Comparison of ENCODE assay signal across 27 cellular contexts in the genomic region with DNA sequence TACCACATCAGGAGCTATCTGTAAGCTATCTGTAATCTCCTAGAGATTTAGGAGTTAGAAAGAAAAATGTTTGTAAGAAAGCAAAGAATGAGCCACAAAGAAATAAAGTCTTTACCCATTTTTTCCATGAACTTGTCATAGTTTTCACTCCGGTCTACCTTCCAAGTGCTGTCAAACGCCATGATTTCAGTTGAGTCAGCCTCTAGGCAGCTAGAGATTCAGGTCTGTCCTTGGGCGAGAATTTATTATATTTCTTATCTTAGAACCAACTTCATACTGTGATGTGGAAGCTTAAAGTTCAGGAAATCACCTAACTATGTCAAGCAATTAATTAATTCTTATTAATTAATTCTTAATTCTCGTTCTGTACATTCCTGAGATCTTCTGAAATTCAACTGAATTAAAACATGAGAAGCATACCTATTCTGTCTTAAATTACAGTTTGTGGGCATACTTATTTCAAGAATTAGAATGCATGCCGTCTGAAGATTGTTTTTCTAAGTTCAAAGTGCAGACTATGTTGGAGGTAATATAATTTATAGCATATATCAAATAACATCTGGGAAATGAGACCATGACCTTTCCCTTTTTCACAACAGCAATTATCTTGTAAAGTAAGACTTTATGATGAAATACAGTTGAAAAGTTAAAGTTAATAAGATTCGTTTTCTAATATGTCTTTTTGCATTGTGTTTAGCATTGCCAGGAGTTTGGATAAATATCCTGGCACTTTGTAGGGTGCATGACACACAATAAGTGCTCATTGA. TPM values are rescaled to one million over a fixed set of nuclear protein-coding genes. Genes with fewer than 3 reads are reported as not detected.
A peak's percentile ranks its signal among the peaks of the same experiment; 100 is the strongest.
DNase-seq lines count a peak whose midpoint lies in the region; ATAC-seq, FAIRE-seq and TF ChIP-seq lines count a peak whose summit lies in the region.
"Had no signal": no experiment of that assay in that cellular context is flagged by ENCODE, and none has a peak within 500 bp of the region (broad histone marks: within the 10 kb centered on the region; RNA-seq: fewer than 3 reads in every experiment).

FABP2 (minus strand) TSS at position 218 of the 767 bp plus-strand sequence; CDS start at position 182, 36 bp downstream.

- intact Hi-C loops in pancreas (cut with DNase I) (no loop called here), posterior vena cava (cut with DNase I) (no loop called here)

- no peaks in the 10 kb centered on the region for H4K20me1 ChIP-seq in hepatocyte (ENCODE audit: insufficient read depth, poor library complexity, severe bottlenecking)
- H4K20me1 ChIP-seq: BLaER1 treated with 17β-estradiol and CSF1 and Interleukin-3, amounts not matched to agents 10 nM and 100 nM had no signal

- H3K79me2 ChIP-seq in hepatocyte, result no peaks in the 10 kb centered on the region

- TF ChIP-seq CTCF in Peyer's patch (IDR thresholded peaks at IDR 0.05), result no peak
- no peak for TF ChIP-seq CTCF in hepatocyte (IDR thresholded peaks at IDR 0.05; ENCODE audit: poor library complexity)
- no peak for TF ChIP-seq CTCF in pancreas (IDR thresholded peaks at IDR 0.05)
- no peak for TF ChIP-seq CTCF in WERI-Rb-1 (IDR thresholded peaks at IDR 0.05; ENCODE audit: low read depth, low read length)

- H3K27me3 ChIP-seq in Peyer's patch (no peaks in the 10 kb centered on the region), hepatocyte (no peaks in the 10 kb centered on the region), pancreas (no peaks in the 10 kb centered on the region), WERI-Rb-1 (ENCODE audit: insufficient read depth, low read depth, severe bottlenecking) (no peaks in the 10 kb centered on the region)
- H3K27me3 ChIP-seq: BLaER1 treated with 17β-estradiol and CSF1 and Interleukin-3, amounts not matched to agents 10 nM and 100 nM had no signal

- H3K27ac ChIP-seq in Peyer's patch (peak within 1 kb of the TSS in 3 of 4 donors; percentile 41 to 80 (median 59)), hepatocyte (peak within 1 kb of the TSS; percentile 57), pancreas (no peak within 1 kb of the TSS), WERI-Rb-1 (no peak within 1 kb of the TSS)
- H3K27ac ChIP-seq: BLaER1 treated with 17β-estradiol and CSF1 and Interleukin-3, amounts not matched to agents 10 nM and 100 nM had no signal

- FAIRE-seq in pancreas (lab: Jason Lieb, UNC), result peak; percentile 51
- FAIRE-seq: A204.1, D721Med, GM18507, H54 had no signal

- H3K36me3 ChIP-seq in Peyer's patch (no peaks in the 10 kb centered on the region), hepatocyte (replicated peaks; ENCODE audit: insufficient read depth, low read depth) (no peaks in the 10 kb centered on the region), pancreas (no peaks in the 10 kb centered on the region), WERI-Rb-1 (no peaks in the 10 kb centered on the region)
- H3K36me3 ChIP-seq: BLaER1 treated with 17β-estradiol and CSF1 and Interleukin-3, amounts not matched to agents 10 nM and 100 nM had no signal

- WGBS in hepatocyte (ENCODE audit: low lambda C conversion rate, missing lambda C conversion rate), result 66% methylated on average over 6 of the region's 6 CpGs
- 47 to 63% methylated on average over 6 of the region's 6 CpGs for WGBS in pancreas, 2 donors

- TF ChIP-seq POLR2A in Peyer's patch (IDR thresholded peaks at IDR 0.05), result peak; percentile 82 to 86

- no peaks in the 10 kb centered on the region for H3K9me2 ChIP-seq in hepatocyte (replicated peaks; ENCODE audit: insufficient read depth)

- H3K9me3 ChIP-seq in Peyer's patch, result no peaks in the 10 kb centered on the region
- no peaks in the 10 kb centered on the region for H3K9me3 ChIP-seq in hepatocyte (ENCODE audit: low read depth)
- no peaks in the 10 kb centered on the region for H3K9me3 ChIP-seq in pancreas
- no peaks in the 10 kb centered on the region for H3K9me3 ChIP-seq in WERI-Rb-1 (ENCODE audit: severe bottlenecking)
- H3K9me3 ChIP-seq: BLaER1 treated with 17β-estradiol and CSF1 and Interleukin-3, amounts not matched to agents 10 nM and 100 nM had no signal

- no peak within 1 kb of the TSS for H2AFZ ChIP-seq in hepatocyte

- no peak for DNase-seq in Peyer's patch
- peak; percentile 23 for DNase-seq in hepatocyte (ENCODE audit: low spot score)
- DNase-seq in pancreas, result no peak
- no peak for DNase-seq in WERI-Rb-1
- DNase-seq in posterior vena cava (ENCODE audit: low spot score), result no peak
- no peak for DNase-seq in NCI-H2081 treated with DMSO at 0.1 percent for 48 hours (lab: John Stamatoyannopoulos, UW)
- DNase-seq in dedifferentiated amniotic fluid mesenchymal stem cell (ENCODE audit: extremely low spot score), result no peak
- DNase-seq: CD4-positive, alpha-beta T cell; MV-4-11; NCI-H1105; NCI-H1436 treated with DMSO at 0.1 percent for 48 hours; NCI-H1930; NCI-H69; SHP77 treated with DMSO at 0.1 percent for 48 hours had no signal

- H3K4me1 ChIP-seq in Peyer's patch, result no peaks in the 10 kb centered on the region
- peaks cover 5% of the 10 kb centered on the region for H3K4me1 ChIP-seq in hepatocyte (ENCODE audit: insufficient read depth)
- H3K4me1 ChIP-seq in pancreas, result no peaks in the 10 kb centered on the region
- H3K4me1 ChIP-seq: BLaER1 treated with 17β-estradiol and CSF1 and Interleukin-3, amounts not matched to agents 10 nM and 100 nM had no signal

- H3K4me2 ChIP-seq in hepatocyte, result peak within 1 kb of the TSS; percentile 6
- H3K4me2 ChIP-seq: BLaER1 treated with 17β-estradiol and CSF1 and Interleukin-3, amounts not matched to agents 10 nM and 100 nM had no signal

- no peak for ATAC-seq in pancreas
- ATAC-seq: Panc1 had no signal

- H3K4me3 ChIP-seq in Peyer's patch, result peak within 1 kb of the TSS in 3 of 4 donors; percentile 2 to 48 (median 43)
- no peak within 1 kb of the TSS for H3K4me3 ChIP-seq in hepatocyte
- no peak within 1 kb of the TSS for H3K4me3 ChIP-seq in pancreas
- H3K4me3 ChIP-seq in WERI-Rb-1 (ENCODE audit: low read depth, low read length), result no peak within 1 kb of the TSS
- H3K4me3 ChIP-seq: BLaER1 treated with 17β-estradiol and CSF1 and Interleukin-3, amounts not matched to agents 10 nM and 100 nM had no signal

RNA-seq across cellular contexts. Expression of gene FABP2, which starts in this region (rescaled TPM):
- total RNA-seq in Peyer's patch (100 to 1,000 TPM; 112 to 528 (median 268) TPM), hepatocyte (6.3 and 10.7 TPM in 2 replicates), pancreas (not detected), posterior vena cava (not detected)
- polyA plus RNA-seq in hepatocyte (3.7 and 7.0 TPM in 2 replicates), pancreas (under 1 TPM in 1 of 2 donors, not detected in 1; 0.05 TPM)
- total RNA-seq: CD4-positive, alpha-beta T cell; Daoy; G401; HT-29; M059J; NCI-H460; OCI-LY7 had no signal
- polyA plus RNA-seq: AG04450 had no signal

Comparison
In these comparisons a context has a peak if more than half of its experiments do, and no peak if none do; other contexts are left out.
1. H3K27ac ChIP-seq: peak in Peyer's patch (3 of 4) and hepatocyte (single experiment); none in pancreas (0 of 4) and WERI-Rb-1 (single experiment).
2. H3K4me3 ChIP-seq: peak in Peyer's patch (3 of 4); none in hepatocyte (single experiment), pancreas (0 of 4) and WERI-Rb-1 (single experiment).